In genomic region chr7:42432644-42433043, GRCh38 we compare ENCODE assay signal across 28 cellular contexts.
"Had no signal": no experiment of that assay in that cellular context is flagged by ENCODE, and none has a peak within 500 bp of the region (broad histone marks: within the 10 kb centered on the region; RNA-seq: fewer than 3 reads in every experiment).

No MANE protein-coding gene starts in this region.

- H3K36me3 ChIP-seq: brain microvascular endothelial cell, cardiac muscle cell, WERI-Rb-1 had no signal

- ATAC-seq: activated CD4-positive, alpha-beta T cell treated with anti-CD3 and anti-CD28 coated beads for 36 hours; activated T-cell treated with anti-CD3 and anti-CD28 coated beads, Interleukin-2, amount 50 U/mL, for 72 hours; K562; Panc1; Right ventricle myocardium inferior; T-cell had no signal

- DNase-seq: activated CD4-positive, alpha-beta memory T cell treated with anti-CD3 and anti-CD28 coated beads, Interleukin-2, amount 10 ng/mL, durations not matched to agents 7 days and 5 days; activated CD4-positive, alpha-beta T cell treated with anti-CD3 and anti-CD28 coated beads for 36 hours; activated CD4-positive, alpha-beta T cell treated with anti-CD3 and anti-CD28 coated beads, Interleukin-2, amount 50 U/mL, for 1 hour; activated gamma-delta T cell treated with Interleukin-2 at 50 U/mL for 16 hours; activated naive CD4-positive, alpha-beta T cell treated with anti-CD3 and anti-CD28 coated beads, Interleukin-2, amount 10 ng/mL, durations not matched to agents 7 days and 5 days; activated naive CD8-positive, alpha-beta T cell treated with anti-CD3 and anti-CD28 coated beads for 36 hours; activated T-cell treated with anti-CD3 and anti-CD28 coated beads for 4 hours; activated T-cell treated with anti-CD3 and anti-CD28 coated beads, Interleukin-2, amount 50 U/mL, for 72 hours; brain microvascular endothelial cell; Karpas-422; NCI-H1048; NCI-H146; NCI-H187 treated with DMSO at 0.1 percent for 48 hours; NCI-H2081 treated with DMSO at 0.1 percent for 48 hours; NCI-H2171; NCI-H2227 treated with DMSO at 0.1 percent for 48 hours; NCI-H446 treated with DMSO at 0.1 percent for 48 hours; NCI-H524 treated with DMSO at 0.1 percent for 48 hours; NCI-H748 treated with DMSO at 0.1 percent for 48 hours; T-cell; T-helper 2 cell; T1000; WERI-Rb-1 had no signal

- H3K27ac ChIP-seq: brain microvascular endothelial cell, cardiac muscle cell, SK-N-MC, WERI-Rb-1 had no signal

- H3K27me3 ChIP-seq: brain microvascular endothelial cell, cardiac muscle cell had no signal

- H3K4me3 ChIP-seq: cardiac muscle cell, K562, SK-N-MC had no signal
